ENCODE assay signal across 17 cellular contexts in the genomic region with DNA sequence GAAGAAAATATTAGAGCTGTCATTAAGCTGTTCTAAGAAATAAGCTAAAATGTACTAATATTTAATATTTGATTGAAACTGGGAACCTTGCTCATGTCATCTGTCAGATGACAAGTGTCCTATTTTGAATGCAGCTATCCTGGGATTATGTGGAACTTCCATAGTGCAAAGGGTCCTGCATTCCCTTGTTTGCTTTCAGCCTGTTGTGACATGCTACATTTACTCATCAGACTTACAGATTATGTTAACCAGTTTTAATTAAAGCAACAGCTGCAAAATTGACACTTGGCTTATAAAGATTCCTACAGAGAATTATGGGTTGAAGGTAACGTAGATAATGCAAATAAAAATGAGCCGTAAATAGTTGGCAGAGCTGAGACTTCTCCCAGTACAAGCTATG.
A peak's percentile ranks its signal among the peaks of the same experiment; 100 is the strongest.
DNase-seq lines count a peak whose midpoint lies in the region; FAIRE-seq and TF ChIP-seq lines count a peak whose summit lies in the region.
"Had no signal": no experiment of that assay in that cellular context is flagged by ENCODE, and none has a peak within 500 bp of the region (broad histone marks: within the 10 kb centered on the region; RNA-seq: fewer than 3 reads in every experiment).

No MANE protein-coding gene starts in this region.

- no peaks in the 10 kb centered on the region for H3K36me3 ChIP-seq in bronchial epithelial cell (ENCODE audit: control insufficient read depth, insufficient read depth, low read length)

- TF ChIP-seq POLR2A in GM12891 (IDR thresholded peaks at IDR 0.05; ENCODE audit: low read depth, low read length), result no peak

- DNase-seq in COR-L47 (lab: John Stamatoyannopoulos, UW) (peak; percentile 1), GM12891 (ENCODE audit: insufficient read length, low spot score) (no peak), NCI-H345 treated with DMSO at 0.1 percent for 48 hours (lab: John Stamatoyannopoulos, UW; ENCODE audit: unreplicated experiment) (peak; percentile 51), bronchial epithelial cell (ENCODE audit: low read depth) (peak; percentile 76), mesenteric fat pad (ENCODE audit: low spot score) (no peak), HPDE6-E6E7 (ENCODE audit: extremely low spot score) (no peak), SKM-1 (lab: John Stamatoyannopoulos, UW; ENCODE audit: unreplicated experiment) (no peak)
- DNase-seq: Caco-2, DMS53, HCEC 1CT, KBM-7, MV-4-11, NCI-H1417 treated with DMSO at 0.1 percent for 48 hours, NCI-H524 treated with DMSO at 0.1 percent for 48 hours, Right ventricle myocardium superior, T-cell had no signal

- TF ChIP-seq CTCF in bronchial epithelial cell (IDR thresholded peaks at IDR 0.05; ENCODE audit: insufficient read depth, low read length, severe bottlenecking), result no peak

- H3K4me3 ChIP-seq in bronchial epithelial cell (ENCODE audit: low read depth, low read length), result no peak overlapping the region
- H3K4me3 ChIP-seq: SK-N-MC had no signal

- FAIRE-seq in GM12891 (lab: Jason Lieb, UNC) (peak; percentile 31), bronchial epithelial cell (lab: Jason Lieb, UNC) (no peak)

- H3K27me3 ChIP-seq in bronchial epithelial cell (ENCODE audit: control insufficient read depth, insufficient read depth, low read length), result no peaks in the 10 kb centered on the region

TF ChIP-seq in GM12891, 5 proteins besides CTCF, POLR2A, EP300 and RAD21:
- TF ChIP-seq TAF1 (IDR thresholded peaks at IDR 0.05; ENCODE audit: low read depth, low read length) (no peak), POLR2AphosphoS5 (IDR thresholded peaks at IDR 0.05; ENCODE audit: low read depth, low read length) (no peak), PAX5 (IDR thresholded peaks at IDR 0.05; ENCODE audit: insufficient read depth, low read length, severe bottlenecking) (no peak), POU2F2 (IDR thresholded peaks at IDR 0.05; ENCODE audit: low read depth, low read length) (no peak), SPI1 (IDR thresholded peaks at IDR 0.05; ENCODE audit: low read depth, low read length) (no peak)

Comparison
In these comparisons a context has a peak if more than half of its experiments do, and no peak if none do; other contexts are left out.
1. DNase-seq: peak in COR-L47 (single experiment), NCI-H345 treated with DMSO at 0.1 percent for 48 hours (single experiment) and bronchial epithelial cell (single experiment); none in GM12891 (single experiment), mesenteric fat pad (single experiment), HPDE6-E6E7 (single experiment) and SKM-1 (single experiment).